Comparison of ENCODE assay signal across 2 cellular contexts in genomic region chr2:98935111-98935770, GRCh38.
TF ChIP-seq lines count a peak whose summit lies in the region.

No MANE protein-coding gene starts in this region.

TF ChIP-seq in SK-N-SH, 30 proteins besides CTCF, POLR2A, EP300 and RAD21 (continued from another document):
- no peak for TF ChIP-seq USF1 (IDR thresholded peaks at IDR 0.05; ENCODE audit: borderline replicate concordance, low read depth)
- no peak for TF ChIP-seq TCF12 (IDR thresholded peaks at IDR 0.05)
- no peak for TF ChIP-seq TEAD4 (IDR thresholded peaks at IDR 0.05; ENCODE audit: borderline replicate concordance, insufficient read depth)

TF ChIP-seq in SK-N-SH treated with all-trans-retinoic acid at 6 μM for 48 hours, 23 proteins besides CTCF, POLR2A, EP300 and RAD21 (continued from another document):
- TF ChIP-seq CSRNP3 (CRISPR knock-in tag; IDR thresholded peaks at IDR 0.05) (no peak), BACH2 (CRISPR knock-in tag; IDR thresholded peaks at IDR 0.05; ENCODE audit: borderline replicate concordance) (no peak), ZC3H10 (CRISPR knock-in tag; IDR thresholded peaks at IDR 0.05) (no peak), RARB (CRISPR knock-in tag; IDR thresholded peaks at IDR 0.05) (no peak), SNAI2 (CRISPR knock-in tag; IDR thresholded peaks at IDR 0.05) (no peak), ARNTL (CRISPR knock-in tag; IDR thresholded peaks at IDR 0.05; ENCODE audit: borderline replicate concordance, low read depth) (no peak), ZFP3 (CRISPR knock-in tag; IDR thresholded peaks at IDR 0.05) (no peak), ESRRG (CRISPR knock-in tag; IDR thresholded peaks at IDR 0.05) (no peak), PPARA (CRISPR knock-in tag; IDR thresholded peaks at IDR 0.05; ENCODE audit: borderline replicate concordance) (no peak), POU6F1 (CRISPR knock-in tag; IDR thresholded peaks at IDR 0.05; ENCODE audit: borderline replicate concordance, low read depth) (no peak), ZNF8 (CRISPR knock-in tag; IDR thresholded peaks at IDR 0.05) (no peak), ZFP30 (CRISPR knock-in tag; IDR thresholded peaks at IDR 0.05) (no peak), TCF4 (CRISPR knock-in tag; IDR thresholded peaks at IDR 0.05; ENCODE audit: borderline replicate concordance) (no peak), TSHZ2 (CRISPR knock-in tag; IDR thresholded peaks at IDR 0.05) (no peak)
